In genomic region chr2:19799881-19800780, GRCh38 we compare ENCODE assay signal across 21 cellular contexts.
DNase-seq lines count a peak whose midpoint lies in the region; ATAC-seq and TF ChIP-seq lines count a peak whose summit lies in the region.
"Had no signal": no experiment of that assay in that cellular context is flagged by ENCODE, and none has a peak within 500 bp of the region (broad histone marks: within the 10 kb centered on the region; RNA-seq: fewer than 3 reads in every experiment).

No MANE protein-coding gene starts in this region.

- CTCF ChIA-PET in activated CD8-positive, alpha-beta T cell treated with anti-CD3 and anti-CD28 coated beads, Interleukin-2, amount 10 ng/mL, durations not matched to agents 7 days and 5 days (lab: Charles Lee): no interaction called here

- H3K27me3 Mint-ChIP-seq in nephron (ENCODE audit: low read depth): peaks cover 10% of the 10 kb centered on the region
- H3K27me3 Mint-ChIP-seq in activated CD8-positive, alpha-beta T cell treated with anti-CD3 and anti-CD28 coated beads, Interleukin-2, amount 10 ng/mL, durations not matched to agents 7 days and 5 days (ENCODE audit: low read depth): peaks cover 2% of the 10 kb centered on the region

- no peak for TF ChIP-seq POLR2A in testis (IDR thresholded peaks at IDR 0.05)

- DNase-seq in NCI-H1694 treated with DMSO at 0.1 percent for 48 hours (lab: John Stamatoyannopoulos, UW) (peak; percentile 12), NCI-H1694 (lab: John Stamatoyannopoulos, UW) (no peak), NCI-H187 treated with DMSO at 0.1 percent for 48 hours (lab: John Stamatoyannopoulos, UW) (peak; percentile 8), ascending aorta (ENCODE audit: low spot score in 2 of 2) (no peak), testis (no peak)
- no peak for DNase-seq in activated CD8-positive, alpha-beta T cell treated with anti-CD3 and anti-CD28 coated beads, Interleukin-2, amount 10 ng/mL, durations not matched to agents 7 days and 5 days
- DNase-seq: activated CD8-positive, alpha-beta memory T cell treated with anti-CD3 and anti-CD28 coated beads for 24 hours; activated effector memory CD4-positive, alpha-beta T cell treated with Interleukin-2 at 50 U/mL for 16 hours; body of pancreas; CD8-positive, alpha-beta T cell; GF-D8; KG1; lower lobe of right lung; NCI-H2081; NK-92 treated with Interleukin-12 subunit alpha and Interleukin-12 subunit beta, amount 100 ng/mL, for 24 hours; retina; stimulated activated CD4-positive, alpha-beta T cell treated with anti-CD3 and anti-CD28 coated beads, Interleukin-2, amount 100 ng/mL, for 24 hours had no signal

- WGBS in testis, 2 donors: 85 to 87% methylated on average over 6 to 8 of the region's 8 CpGs

- H3K36me3 ChIP-seq in ascending aorta: no peaks in the 10 kb centered on the region
- no peaks in the 10 kb centered on the region for H3K36me3 ChIP-seq in testis (ENCODE audit: low read depth, missing control alignments)
- H3K36me3 ChIP-seq: lower lobe of right lung had no signal

- no peaks in the 10 kb centered on the region for H3K9me3 Mint-ChIP-seq in nephron
- no peaks in the 10 kb centered on the region for H3K9me3 Mint-ChIP-seq in activated CD8-positive, alpha-beta T cell treated with anti-CD3 and anti-CD28 coated beads, Interleukin-2, amount 10 ng/mL, durations not matched to agents 7 days and 5 days (ENCODE audit: insufficient read depth)
- H3K9me3 Mint-ChIP-seq: CD8-positive, alpha-beta T cell; neural crest cell had no signal

- H3K4me1 ChIP-seq in ascending aorta: peaks cover 15 to 39% of the 10 kb centered on the region in 2 donors
- H3K4me1 ChIP-seq in testis: no peaks in the 10 kb centered on the region
- H3K4me1 ChIP-seq: lower lobe of right lung had no signal

- H3K4me3 Mint-ChIP-seq in nephron: no peak overlapping the region
- no peak overlapping the region for H3K4me3 Mint-ChIP-seq in activated CD8-positive, alpha-beta T cell treated with anti-CD3 and anti-CD28 coated beads, Interleukin-2, amount 10 ng/mL, durations not matched to agents 7 days and 5 days
- H3K4me3 Mint-ChIP-seq: CD8-positive, alpha-beta T cell; neural crest cell had no signal

- H3K27ac Mint-ChIP-seq in nephron: peak overlapping the region; percentile 18 to 96 (median 36)
- H3K27ac Mint-ChIP-seq in activated CD8-positive, alpha-beta T cell treated with anti-CD3 and anti-CD28 coated beads, Interleukin-2, amount 10 ng/mL, durations not matched to agents 7 days and 5 days: no peak overlapping the region
- H3K27ac Mint-ChIP-seq: CD8-positive, alpha-beta T cell had no signal

- H3K27me3 ChIP-seq in ascending aorta (no peaks in the 10 kb centered on the region), testis (no peaks in the 10 kb centered on the region)
- H3K27me3 ChIP-seq: body of pancreas had no signal

- TF ChIP-seq CTCF in ascending aorta (IDR thresholded peaks at IDR 0.05): no peak
- TF ChIP-seq CTCF in nephron (IDR thresholded peaks at IDR 0.05; ENCODE audit: unreplicated experiment in 3 of 3): no peak
- no peak for TF ChIP-seq CTCF in testis (IDR thresholded peaks at IDR 0.05)

- H3K36me3 Mint-ChIP-seq in nephron (ENCODE audit: low read depth): no peaks in the 10 kb centered on the region
- H3K36me3 Mint-ChIP-seq in activated CD8-positive, alpha-beta T cell treated with anti-CD3 and anti-CD28 coated beads, Interleukin-2, amount 10 ng/mL, durations not matched to agents 7 days and 5 days (ENCODE audit: low read depth): no peaks in the 10 kb centered on the region
- H3K36me3 Mint-ChIP-seq: CD8-positive, alpha-beta T cell had no signal

- H3K27ac ChIP-seq in ascending aorta (peak overlapping the region; percentile 70 to 93), testis (no peak overlapping the region)
- H3K27ac ChIP-seq: body of pancreas, HL-60, lower lobe of right lung had no signal

- ATAC-seq in HG03139 (IDR thresholded peaks at IDR 0.05; ENCODE audit: unreplicated experiment): no peak
- ATAC-seq in activated CD8-positive, alpha-beta T cell treated with anti-CD3 and anti-CD28 coated beads, Interleukin-2, amount 10 ng/mL, durations not matched to agents 7 days and 5 days: no peak
- ATAC-seq: body of pancreas; CD8-positive, alpha-beta T cell; lower lobe of right lung had no signal

- intact Hi-C loops in ascending aorta (cut with DNase I) (loop anchor here (2.0 to 10.0 kb wide), 4 partner anchors 13 to 1345 kb away; no protein-coding TSS in a partner anchor), testis (cut with DNase I; ENCODE audit: low total_unique reads) (no loop called here)

- H3K4me3 ChIP-seq in ascending aorta: no peak overlapping the region
- H3K4me3 ChIP-seq in testis: no peak overlapping the region
- H3K4me3 ChIP-seq: body of pancreas, lower lobe of right lung had no signal

- POLR2A ChIA-PET in activated CD8-positive, alpha-beta T cell treated with anti-CD3 and anti-CD28 coated beads, Interleukin-2, amount 10 ng/mL, durations not matched to agents 7 days and 5 days (lab: Charles Lee): no interaction called here

- H3K4me1 Mint-ChIP-seq in nephron: peaks cover 16% of the 10 kb centered on the region
- no peaks in the 10 kb centered on the region for H3K4me1 Mint-ChIP-seq in activated CD8-positive, alpha-beta T cell treated with anti-CD3 and anti-CD28 coated beads, Interleukin-2, amount 10 ng/mL, durations not matched to agents 7 days and 5 days (ENCODE audit: low read depth)
- H3K4me1 Mint-ChIP-seq: neural crest cell had no signal

- H3K9me3 ChIP-seq in ascending aorta (no peaks in the 10 kb centered on the region), testis (no peaks in the 10 kb centered on the region)
- H3K9me3 ChIP-seq: body of pancreas, lower lobe of right lung had no signal

Comparison
In these comparisons a context has a peak if more than half of its experiments do, and no peak if none do; other contexts are left out.
1. DNase-seq: peak in NCI-H1694 treated with DMSO at 0.1 percent for 48 hours (single experiment) and NCI-H187 treated with DMSO at 0.1 percent for 48 hours (single experiment); none in NCI-H1694 (single experiment), ascending aorta (0 of 2), activated CD8-positive, alpha-beta T cell treated with anti-CD3 and anti-CD28 coated beads, Interleukin-2, amount 10 ng/mL, durations not matched to agents 7 days and 5 days (single experiment) and testis (single experiment).
2. H3K27ac ChIP-seq: peak in ascending aorta (2 of 2); none in testis (0 of 2).